Comparison of ENCODE assay signal across 1 cellular context in the genomic region with DNA sequence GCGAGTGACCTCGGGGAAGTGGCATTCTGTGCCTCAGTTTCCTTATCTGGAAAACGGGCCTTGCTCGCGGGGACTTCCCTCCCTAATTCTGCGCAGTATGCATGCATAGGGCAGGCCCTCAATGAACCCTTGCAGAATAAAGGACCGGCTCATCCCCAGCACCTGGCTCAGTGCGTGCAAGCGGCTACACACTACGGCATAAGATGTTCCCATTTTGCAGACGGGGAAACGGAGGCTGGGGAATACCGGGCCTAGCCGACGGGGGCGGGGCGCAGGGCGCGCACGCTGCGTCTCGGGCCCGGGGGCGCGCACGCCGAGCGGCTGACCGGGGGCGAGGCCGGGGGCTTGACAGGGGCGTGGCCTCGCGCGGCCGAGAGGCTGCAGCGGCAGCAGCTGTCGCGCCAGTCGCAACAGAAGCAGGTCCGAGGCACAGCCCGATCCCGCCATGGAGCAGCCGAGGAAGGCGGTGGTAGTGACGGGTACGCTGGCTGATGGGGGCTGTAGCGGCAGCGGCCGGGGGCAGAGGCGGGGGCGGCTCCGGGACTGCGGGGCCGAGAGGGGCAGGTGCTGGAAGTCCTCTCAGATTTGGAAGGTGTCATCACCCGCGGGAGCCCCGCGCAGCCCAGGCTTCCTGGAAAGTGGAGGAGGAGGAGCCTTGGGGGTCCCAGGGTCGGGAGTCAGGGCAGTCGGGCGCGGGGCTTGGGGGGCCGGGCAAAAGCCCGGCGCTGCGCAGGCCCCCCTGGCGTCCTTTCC.
TF ChIP-seq lines count a peak whose summit lies in the region.

TSS of gene PGPEP1 (plus strand) at position 362 of the 753 bp plus-strand sequence. CDS start at position 446, 84 bp downstream.

TF ChIP-seq in K562, 482 proteins besides CTCF, POLR2A, EP300 and RAD21 (continued from another document and continues in another):
- TF ChIP-seq, protein P1, sequence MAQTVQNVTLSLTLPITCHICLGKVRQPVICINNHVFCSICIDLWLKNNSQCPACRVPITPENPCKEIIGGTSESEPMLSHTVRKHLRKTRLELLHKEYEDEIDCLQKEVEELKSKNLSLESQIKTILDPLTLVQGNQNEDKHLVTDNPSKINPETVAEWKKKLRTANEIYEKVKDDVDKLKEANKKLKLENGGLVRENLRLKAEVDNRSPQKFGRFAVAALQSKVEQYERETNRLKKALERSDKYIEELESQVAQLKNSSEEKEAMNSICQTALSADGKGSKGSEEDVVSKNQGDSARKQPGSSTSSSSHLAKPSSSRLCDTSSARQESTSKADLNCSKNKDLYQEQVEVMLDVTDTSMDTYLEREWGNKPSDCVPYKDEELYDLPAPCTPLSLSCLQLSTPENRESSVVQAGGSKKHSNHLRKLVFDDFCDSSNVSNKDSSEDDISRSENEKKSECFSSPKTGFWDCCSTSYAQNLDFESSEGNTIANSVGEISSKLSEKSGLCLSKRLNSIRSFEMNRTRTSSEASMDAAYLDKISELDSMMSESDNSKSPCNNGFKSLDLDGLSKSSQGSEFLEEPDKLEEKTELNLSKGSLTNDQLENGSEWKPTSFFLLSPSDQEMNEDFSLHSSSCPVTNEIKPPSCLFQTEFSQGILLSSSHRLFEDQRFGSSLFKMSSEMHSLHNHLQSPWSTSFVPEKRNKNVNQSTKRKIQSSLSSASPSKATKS (CRISPR knock-in tag; IDR thresholded peaks at IDR 0.05): no peak
- TF ChIP-seq POLR2H (tag; IDR thresholded peaks at IDR 0.05; ENCODE audit: low read depth) (no peak), ZNF436 (CRISPR knock-in tag; IDR thresholded peaks at IDR 0.05) (no peak), ZNF184 (CRISPR knock-in tag; IDR thresholded peaks at IDR 0.05) (no peak), HMGN3 (IDR thresholded peaks at IDR 0.05; ENCODE audit: borderline replicate concordance, extremely low read depth, insufficient read length, low read depth, low read length) (peak; percentile 58), COPS2 (conservative IDR thresholded peaks at IDR 0.05) (no peak), OTX1 (CRISPR knock-in tag; IDR thresholded peaks at IDR 0.05) (no peak), BRF1 (IDR thresholded peaks at IDR 0.05; ENCODE audit: borderline replicate concordance, extremely low read depth, insufficient read length) (no peak), SMAD4 (CRISPR knock-in tag; conservative IDR thresholded peaks at IDR 0.05) (peak; percentile 57; the same call in 1 of the 2 replicates), NRF1 (conservative IDR thresholded peaks at IDR 0.05 in 1 of 2, IDR thresholded peaks at IDR 0.05 in 1 of 2) (peak in 1 of 2 experiments; percentile 71; a peak in 3 of 4 replicates), GMEB1 (CRISPR knock-in tag; IDR thresholded peaks at IDR 0.05) (peak; percentile 98), SMARCB1 (IDR thresholded peaks at IDR 0.05; ENCODE audit: insufficient read length, low read depth) (no peak), MITF (IDR thresholded peaks at IDR 0.05) (no peak), ZNF780A (CRISPR knock-in tag; IDR thresholded peaks at IDR 0.05) (no peak), RBM17 (IDR thresholded peaks at IDR 0.05; ENCODE audit: borderline replicate concordance, low read depth, low read length) (no peak), MTA1 (IDR thresholded peaks at IDR 0.05; ENCODE audit: borderline replicate concordance) (0 out of 2 replicates have a peak, but pooled peaks have one; percentile 43), ZC3H11A (IDR thresholded peaks at IDR 0.05; ENCODE audit: low read depth, low read length) (no peak), NFXL1 (CRISPR knock-in tag; IDR thresholded peaks at IDR 0.05) (no peak), STAT5B (CRISPR knock-in tag; IDR thresholded peaks at IDR 0.05) (no peak), MTA2 (IDR thresholded peaks at IDR 0.05; ENCODE audit: low read depth) (no peak), ZNF766 (CRISPR knock-in tag; conservative IDR thresholded peaks at IDR 0.05) (peak; percentile 56; the same call in 1 of the 2 replicates), ETV6 (IDR thresholded peaks at IDR 0.05; ENCODE audit: borderline replicate concordance in 1 of 2, low read depth in 2 of 2, low read length in 1 of 2) (no peak), ETV6 (CRISPR knock-in tag; IDR thresholded peaks at IDR 0.05; ENCODE audit: borderline replicate concordance) (no peak), NCOA6 (IDR thresholded peaks at IDR 0.05) (no peak; the same call in 1 of the 2 replicates), ZBED1 (IDR thresholded peaks at IDR 0.05) (peak; percentile 100), ZNF253 (CRISPR knock-in tag; conservative IDR thresholded peaks at IDR 0.05) (no peak), NFE2L1 (tag; IDR thresholded peaks at IDR 0.05; ENCODE audit: borderline replicate concordance, low read depth) (no peak), POLR2AphosphoS5 (IDR thresholded peaks at IDR 0.05; ENCODE audit: control insufficient read depth, insufficient read depth, low read depth, low read length) (no peak; the same call in 1 of the 2 replicates), HDGF (IDR thresholded peaks at IDR 0.05) (no peak), ZNF23 (CRISPR knock-in tag; IDR thresholded peaks at IDR 0.05) (no peak), ZNF57 (CRISPR knock-in tag; IDR thresholded peaks at IDR 0.05) (no peak), ZKSCAN1 (IDR thresholded peaks at IDR 0.05; ENCODE audit: low read depth, low read length) (no peak), GATAD2A (IDR thresholded peaks at IDR 0.05) (no peak), PRMT5 (CRISPR knock-in tag; IDR thresholded peaks at IDR 0.05) (no peak)
- TF ChIP-seq, protein P2, sequence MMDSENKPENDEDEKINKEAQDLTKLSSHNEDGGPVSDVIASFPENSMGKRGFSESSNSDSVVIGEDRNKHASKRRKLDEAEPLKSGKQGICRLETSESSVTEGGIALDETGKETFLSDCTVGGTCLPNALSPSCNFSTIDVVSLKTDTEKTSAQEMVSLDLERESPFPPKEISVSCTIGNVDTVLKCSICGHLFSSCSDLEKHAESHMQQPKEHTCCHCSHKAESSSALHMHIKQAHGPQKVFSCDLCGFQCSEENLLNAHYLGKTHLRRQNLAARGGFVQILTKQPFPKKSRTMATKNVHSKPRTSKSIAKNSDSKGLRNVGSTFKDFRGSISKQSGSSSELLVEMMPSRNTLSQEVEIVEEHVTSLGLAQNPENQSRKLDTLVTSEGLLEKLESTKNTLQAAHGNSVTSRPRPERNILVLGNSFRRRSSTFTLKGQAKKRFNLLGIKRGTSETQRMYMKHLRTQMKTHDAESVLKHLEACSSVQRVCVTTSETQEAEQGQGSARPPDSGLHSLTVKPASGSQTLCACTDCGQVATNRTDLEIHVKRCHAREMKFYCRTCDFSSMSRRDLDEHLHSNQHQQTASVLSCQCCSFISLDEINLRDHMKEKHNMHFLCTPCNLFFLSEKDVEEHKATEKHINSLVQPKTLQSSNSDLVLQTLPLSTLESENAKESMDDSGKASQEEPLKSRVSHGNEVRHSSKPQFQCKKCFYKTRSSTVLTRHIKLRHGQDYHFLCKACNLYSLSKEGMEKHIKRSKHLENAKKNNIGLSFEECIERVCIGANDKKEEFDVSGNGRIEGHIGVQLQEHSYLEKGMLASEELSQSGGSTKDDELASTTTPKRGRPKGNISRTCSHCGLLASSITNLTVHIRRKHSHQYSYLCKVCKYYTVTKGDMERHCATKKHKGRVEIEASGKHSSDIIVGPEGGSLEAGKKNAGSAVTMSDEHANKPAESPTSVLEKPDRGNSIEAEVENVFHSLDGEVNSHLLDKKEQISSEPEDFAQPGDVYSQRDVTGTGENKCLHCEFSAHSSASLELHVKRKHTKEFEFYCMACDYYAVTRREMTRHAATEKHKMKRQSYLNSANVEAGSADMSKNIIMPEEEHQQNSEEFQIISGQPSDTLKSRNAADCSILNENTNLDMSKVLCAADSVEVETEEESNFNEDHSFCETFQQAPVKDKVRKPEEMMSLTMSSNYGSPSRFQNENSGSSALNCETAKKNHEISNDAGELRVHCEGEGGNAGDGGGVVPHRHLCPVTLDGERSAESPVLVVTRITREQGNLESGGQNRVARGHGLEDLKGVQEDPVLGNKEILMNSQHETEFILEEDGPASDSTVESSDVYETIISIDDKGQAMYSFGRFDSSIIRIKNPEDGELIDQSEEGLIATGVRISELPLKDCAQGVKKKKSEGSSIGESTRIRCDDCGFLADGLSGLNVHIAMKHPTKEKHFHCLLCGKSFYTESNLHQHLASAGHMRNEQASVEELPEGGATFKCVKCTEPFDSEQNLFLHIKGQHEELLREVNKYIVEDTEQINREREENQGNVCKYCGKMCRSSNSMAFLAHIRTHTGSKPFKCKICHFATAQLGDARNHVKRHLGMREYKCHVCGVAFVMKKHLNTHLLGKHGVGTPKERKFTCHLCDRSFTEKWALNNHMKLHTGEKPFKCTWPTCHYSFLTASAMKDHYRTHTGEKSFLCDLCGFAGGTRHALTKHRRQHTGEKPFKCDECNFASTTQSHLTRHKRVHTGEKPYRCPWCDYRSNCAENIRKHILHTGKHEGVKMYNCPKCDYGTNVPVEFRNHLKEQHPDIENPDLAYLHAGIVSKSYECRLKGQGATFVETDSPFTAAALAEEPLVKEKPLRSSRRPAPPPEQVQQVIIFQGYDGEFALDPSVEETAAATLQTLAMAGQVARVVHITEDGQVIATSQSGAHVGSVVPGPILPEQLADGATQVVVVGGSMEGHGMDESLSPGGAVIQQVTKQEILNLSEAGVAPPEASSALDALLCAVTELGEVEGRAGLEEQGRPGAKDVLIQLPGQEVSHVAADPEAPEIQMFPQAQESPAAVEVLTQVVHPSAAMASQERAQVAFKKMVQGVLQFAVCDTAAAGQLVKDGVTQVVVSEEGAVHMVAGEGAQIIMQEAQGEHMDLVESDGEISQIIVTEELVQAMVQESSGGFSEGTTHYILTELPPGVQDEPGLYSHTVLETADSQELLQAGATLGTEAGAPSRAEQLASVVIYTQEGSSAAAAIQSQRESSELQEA (IDR thresholded peaks at IDR 0.05; ENCODE audit: low read depth): no peak
- TF ChIP-seq, protein P3, sequence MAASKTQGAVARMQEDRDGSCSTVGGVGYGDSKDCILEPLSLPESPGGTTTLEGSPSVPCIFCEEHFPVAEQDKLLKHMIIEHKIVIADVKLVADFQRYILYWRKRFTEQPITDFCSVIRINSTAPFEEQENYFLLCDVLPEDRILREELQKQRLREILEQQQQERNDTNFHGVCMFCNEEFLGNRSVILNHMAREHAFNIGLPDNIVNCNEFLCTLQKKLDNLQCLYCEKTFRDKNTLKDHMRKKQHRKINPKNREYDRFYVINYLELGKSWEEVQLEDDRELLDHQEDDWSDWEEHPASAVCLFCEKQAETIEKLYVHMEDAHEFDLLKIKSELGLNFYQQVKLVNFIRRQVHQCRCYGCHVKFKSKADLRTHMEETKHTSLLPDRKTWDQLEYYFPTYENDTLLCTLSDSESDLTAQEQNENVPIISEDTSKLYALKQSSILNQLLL (CRISPR knock-in tag; IDR thresholded peaks at IDR 0.05; ENCODE audit: borderline replicate concordance): no peak
- TF ChIP-seq, protein P4, sequence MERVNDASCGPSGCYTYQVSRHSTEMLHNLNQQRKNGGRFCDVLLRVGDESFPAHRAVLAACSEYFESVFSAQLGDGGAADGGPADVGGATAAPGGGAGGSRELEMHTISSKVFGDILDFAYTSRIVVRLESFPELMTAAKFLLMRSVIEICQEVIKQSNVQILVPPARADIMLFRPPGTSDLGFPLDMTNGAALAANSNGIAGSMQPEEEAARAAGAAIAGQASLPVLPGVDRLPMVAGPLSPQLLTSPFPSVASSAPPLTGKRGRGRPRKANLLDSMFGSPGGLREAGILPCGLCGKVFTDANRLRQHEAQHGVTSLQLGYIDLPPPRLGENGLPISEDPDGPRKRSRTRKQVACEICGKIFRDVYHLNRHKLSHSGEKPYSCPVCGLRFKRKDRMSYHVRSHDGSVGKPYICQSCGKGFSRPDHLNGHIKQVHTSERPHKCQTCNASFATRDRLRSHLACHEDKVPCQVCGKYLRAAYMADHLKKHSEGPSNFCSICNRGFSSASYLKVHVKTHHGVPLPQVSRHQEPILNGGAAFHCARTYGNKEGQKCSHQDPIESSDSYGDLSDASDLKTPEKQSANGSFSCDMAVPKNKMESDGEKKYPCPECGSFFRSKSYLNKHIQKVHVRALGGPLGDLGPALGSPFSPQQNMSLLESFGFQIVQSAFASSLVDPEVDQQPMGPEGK (CRISPR knock-in tag; IDR thresholded peaks at IDR 0.05; ENCODE audit: borderline replicate concordance): no peak
- TF ChIP-seq, protein P5, sequence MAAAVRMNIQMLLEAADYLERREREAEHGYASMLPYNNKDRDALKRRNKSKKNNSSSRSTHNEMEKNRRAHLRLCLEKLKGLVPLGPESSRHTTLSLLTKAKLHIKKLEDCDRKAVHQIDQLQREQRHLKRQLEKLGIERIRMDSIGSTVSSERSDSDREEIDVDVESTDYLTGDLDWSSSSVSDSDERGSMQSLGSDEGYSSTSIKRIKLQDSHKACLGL (CRISPR knock-in tag; IDR thresholded peaks at IDR 0.05; ENCODE audit: borderline replicate concordance, poor library complexity, severe bottlenecking): no peak
- TF ChIP-seq, protein P6, sequence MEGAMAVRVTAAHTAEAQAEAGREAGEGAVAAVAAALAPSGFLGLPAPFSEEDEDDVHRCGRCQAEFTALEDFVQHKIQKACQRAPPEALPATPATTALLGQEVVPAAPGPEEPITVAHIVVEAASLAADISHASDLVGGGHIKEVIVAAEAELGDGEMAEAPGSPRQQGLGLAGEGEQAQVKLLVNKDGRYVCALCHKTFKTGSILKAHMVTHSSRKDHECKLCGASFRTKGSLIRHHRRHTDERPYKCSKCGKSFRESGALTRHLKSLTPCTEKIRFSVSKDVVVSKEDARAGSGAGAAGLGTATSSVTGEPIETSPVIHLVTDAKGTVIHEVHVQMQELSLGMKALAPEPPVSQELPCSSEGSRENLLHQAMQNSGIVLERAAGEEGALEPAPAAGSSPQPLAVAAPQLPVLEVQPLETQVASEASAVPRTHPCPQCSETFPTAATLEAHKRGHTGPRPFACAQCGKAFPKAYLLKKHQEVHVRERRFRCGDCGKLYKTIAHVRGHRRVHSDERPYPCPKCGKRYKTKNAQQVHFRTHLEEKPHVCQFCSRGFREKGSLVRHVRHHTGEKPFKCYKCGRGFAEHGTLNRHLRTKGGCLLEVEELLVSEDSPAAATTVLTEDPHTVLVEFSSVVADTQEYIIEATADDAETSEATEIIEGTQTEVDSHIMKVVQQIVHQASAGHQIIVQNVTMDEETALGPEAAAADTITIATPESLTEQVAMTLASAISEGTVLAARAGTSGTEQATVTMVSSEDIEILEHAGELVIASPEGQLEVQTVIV (CRISPR knock-in tag; IDR thresholded peaks at IDR 0.05; ENCODE audit: borderline replicate concordance): no peak
